1 cellular context compared by ENCODE assay signal in the genomic region with DNA sequence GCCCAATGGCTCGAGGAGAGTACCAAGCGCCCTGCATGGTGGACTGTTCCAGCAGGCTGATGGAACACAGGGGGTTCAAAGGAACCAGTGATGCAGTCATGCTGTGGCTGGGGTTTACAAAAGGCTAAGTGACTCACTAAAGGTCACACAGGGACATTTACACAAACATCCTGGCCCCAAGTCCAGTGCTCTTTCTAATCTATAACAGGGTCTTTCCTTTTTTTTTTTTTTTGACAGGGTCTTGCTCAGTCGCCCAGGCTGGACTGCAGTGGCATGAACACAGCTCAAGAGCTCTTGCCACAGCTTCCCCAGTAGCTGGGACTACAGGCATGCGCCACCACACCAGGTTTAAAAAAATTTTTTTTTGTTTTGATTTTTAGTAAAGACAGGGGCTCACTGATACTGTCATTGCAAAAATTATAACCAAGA.
TF ChIP-seq lines count a peak whose summit lies in the region.

No MANE protein-coding gene starts in this region.

TF ChIP-seq in HepG2, 621 proteins besides CTCF, POLR2A, EP300 and RAD21 (continued from another document):
- 0 out of 2 replicates have a peak, but pooled peaks have one; percentile 52 for TF ChIP-seq ZNF564 (CRISPR knock-in tag; IDR thresholded peaks at IDR 0.05)
- TF ChIP-seq, protein P1, sequence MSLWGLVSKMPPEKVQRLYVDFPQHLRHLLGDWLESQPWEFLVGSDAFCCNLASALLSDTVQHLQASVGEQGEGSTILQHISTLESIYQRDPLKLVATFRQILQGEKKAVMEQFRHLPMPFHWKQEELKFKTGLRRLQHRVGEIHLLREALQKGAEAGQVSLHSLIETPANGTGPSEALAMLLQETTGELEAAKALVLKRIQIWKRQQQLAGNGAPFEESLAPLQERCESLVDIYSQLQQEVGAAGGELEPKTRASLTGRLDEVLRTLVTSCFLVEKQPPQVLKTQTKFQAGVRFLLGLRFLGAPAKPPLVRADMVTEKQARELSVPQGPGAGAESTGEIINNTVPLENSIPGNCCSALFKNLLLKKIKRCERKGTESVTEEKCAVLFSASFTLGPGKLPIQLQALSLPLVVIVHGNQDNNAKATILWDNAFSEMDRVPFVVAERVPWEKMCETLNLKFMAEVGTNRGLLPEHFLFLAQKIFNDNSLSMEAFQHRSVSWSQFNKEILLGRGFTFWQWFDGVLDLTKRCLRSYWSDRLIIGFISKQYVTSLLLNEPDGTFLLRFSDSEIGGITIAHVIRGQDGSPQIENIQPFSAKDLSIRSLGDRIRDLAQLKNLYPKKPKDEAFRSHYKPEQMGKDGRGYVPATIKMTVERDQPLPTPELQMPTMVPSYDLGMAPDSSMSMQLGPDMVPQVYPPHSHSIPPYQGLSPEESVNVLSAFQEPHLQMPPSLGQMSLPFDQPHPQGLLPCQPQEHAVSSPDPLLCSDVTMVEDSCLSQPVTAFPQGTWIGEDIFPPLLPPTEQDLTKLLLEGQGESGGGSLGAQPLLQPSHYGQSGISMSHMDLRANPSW (CRISPR knock-in tag; IDR thresholded peaks at IDR 0.05; ENCODE audit: borderline replicate concordance) = no peak
- peak; percentile 66 for TF ChIP-seq TBX2 (CRISPR knock-in tag; IDR thresholded peaks at IDR 0.05; ENCODE audit: borderline replicate concordance)
- TF ChIP-seq ZFP62 (CRISPR knock-in tag; IDR thresholded peaks at IDR 0.05) = no peak
- TF ChIP-seq, protein P2, sequence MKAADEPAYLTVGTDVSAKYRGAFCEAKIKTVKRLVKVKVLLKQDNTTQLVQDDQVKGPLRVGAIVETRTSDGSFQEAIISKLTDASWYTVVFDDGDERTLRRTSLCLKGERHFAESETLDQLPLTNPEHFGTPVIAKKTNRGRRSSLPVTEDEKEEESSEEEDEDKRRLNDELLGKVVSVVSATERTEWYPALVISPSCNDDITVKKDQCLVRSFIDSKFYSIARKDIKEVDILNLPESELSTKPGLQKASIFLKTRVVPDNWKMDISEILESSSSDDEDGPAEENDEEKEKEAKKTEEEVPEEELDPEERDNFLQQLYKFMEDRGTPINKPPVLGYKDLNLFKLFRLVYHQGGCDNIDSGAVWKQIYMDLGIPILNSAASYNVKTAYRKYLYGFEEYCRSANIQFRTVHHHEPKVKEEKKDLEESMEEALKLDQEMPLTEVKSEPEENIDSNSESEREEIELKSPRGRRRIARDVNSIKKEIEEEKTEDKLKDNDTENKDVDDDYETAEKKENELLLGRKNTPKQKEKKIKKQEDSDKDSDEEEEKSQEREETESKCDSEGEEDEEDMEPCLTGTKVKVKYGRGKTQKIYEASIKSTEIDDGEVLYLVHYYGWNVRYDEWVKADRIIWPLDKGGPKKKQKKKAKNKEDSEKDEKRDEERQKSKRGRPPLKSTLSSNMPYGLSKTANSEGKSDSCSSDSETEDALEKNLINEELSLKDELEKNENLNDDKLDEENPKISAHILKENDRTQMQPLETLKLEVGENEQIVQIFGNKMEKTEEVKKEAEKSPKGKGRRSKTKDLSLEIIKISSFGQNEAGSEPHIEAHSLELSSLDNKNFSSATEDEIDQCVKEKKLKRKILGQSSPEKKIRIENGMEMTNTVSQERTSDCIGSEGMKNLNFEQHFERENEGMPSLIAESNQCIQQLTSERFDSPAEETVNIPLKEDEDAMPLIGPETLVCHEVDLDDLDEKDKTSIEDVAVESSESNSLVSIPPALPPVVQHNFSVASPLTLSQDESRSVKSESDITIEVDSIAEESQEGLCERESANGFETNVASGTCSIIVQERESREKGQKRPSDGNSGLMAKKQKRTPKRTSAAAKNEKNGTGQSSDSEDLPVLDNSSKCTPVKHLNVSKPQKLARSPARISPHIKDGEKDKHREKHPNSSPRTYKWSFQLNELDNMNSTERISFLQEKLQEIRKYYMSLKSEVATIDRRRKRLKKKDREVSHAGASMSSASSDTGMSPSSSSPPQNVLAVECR (CRISPR knock-in tag; IDR thresholded peaks at IDR 0.05; ENCODE audit: borderline replicate concordance) = peak; percentile 39; the same call in 1 of the 2 replicates
- peak; percentile 87 for TF ChIP-seq JUN (CRISPR knock-in tag; IDR thresholded peaks at IDR 0.05)
- peak; percentile 48; the same call in 1 of the 2 replicates for TF ChIP-seq ZNF7 (CRISPR knock-in tag; IDR thresholded peaks at IDR 0.05)
- TF ChIP-seq, protein P3, sequence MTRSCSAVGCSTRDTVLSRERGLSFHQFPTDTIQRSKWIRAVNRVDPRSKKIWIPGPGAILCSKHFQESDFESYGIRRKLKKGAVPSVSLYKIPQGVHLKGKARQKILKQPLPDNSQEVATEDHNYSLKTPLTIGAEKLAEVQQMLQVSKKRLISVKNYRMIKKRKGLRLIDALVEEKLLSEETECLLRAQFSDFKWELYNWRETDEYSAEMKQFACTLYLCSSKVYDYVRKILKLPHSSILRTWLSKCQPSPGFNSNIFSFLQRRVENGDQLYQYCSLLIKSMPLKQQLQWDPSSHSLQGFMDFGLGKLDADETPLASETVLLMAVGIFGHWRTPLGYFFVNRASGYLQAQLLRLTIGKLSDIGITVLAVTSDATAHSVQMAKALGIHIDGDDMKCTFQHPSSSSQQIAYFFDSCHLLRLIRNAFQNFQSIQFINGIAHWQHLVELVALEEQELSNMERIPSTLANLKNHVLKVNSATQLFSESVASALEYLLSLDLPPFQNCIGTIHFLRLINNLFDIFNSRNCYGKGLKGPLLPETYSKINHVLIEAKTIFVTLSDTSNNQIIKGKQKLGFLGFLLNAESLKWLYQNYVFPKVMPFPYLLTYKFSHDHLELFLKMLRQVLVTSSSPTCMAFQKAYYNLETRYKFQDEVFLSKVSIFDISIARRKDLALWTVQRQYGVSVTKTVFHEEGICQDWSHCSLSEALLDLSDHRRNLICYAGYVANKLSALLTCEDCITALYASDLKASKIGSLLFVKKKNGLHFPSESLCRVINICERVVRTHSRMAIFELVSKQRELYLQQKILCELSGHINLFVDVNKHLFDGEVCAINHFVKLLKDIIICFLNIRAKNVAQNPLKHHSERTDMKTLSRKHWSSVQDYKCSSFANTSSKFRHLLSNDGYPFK (CRISPR knock-in tag; IDR thresholded peaks at IDR 0.05; ENCODE audit: borderline replicate concordance) = peak; percentile 18; the same call in 1 of the 2 replicates
- TF ChIP-seq SAFB2 (CRISPR knock-in tag; IDR thresholded peaks at IDR 0.05; ENCODE audit: borderline replicate concordance, low read depth) = no peak
- TF ChIP-seq NRL (CRISPR knock-in tag; IDR thresholded peaks at IDR 0.05; ENCODE audit: borderline replicate concordance) = no peak
- TF ChIP-seq RCOR2 (CRISPR knock-in tag; IDR thresholded peaks at IDR 0.05) = peak; percentile 83
- no peak for TF ChIP-seq NFYB (CRISPR knock-in tag; IDR thresholded peaks at IDR 0.05)
- TF ChIP-seq MIER2 (CRISPR knock-in tag; IDR thresholded peaks at IDR 0.05) = no peak
- TF ChIP-seq, protein P4, sequence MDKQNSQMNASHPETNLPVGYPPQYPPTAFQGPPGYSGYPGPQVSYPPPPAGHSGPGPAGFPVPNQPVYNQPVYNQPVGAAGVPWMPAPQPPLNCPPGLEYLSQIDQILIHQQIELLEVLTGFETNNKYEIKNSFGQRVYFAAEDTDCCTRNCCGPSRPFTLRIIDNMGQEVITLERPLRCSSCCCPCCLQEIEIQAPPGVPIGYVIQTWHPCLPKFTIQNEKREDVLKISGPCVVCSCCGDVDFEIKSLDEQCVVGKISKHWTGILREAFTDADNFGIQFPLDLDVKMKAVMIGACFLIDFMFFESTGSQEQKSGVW (CRISPR knock-in tag; IDR thresholded peaks at IDR 0.05; ENCODE audit: borderline replicate concordance) = no peak
- TF ChIP-seq MIXL1 (CRISPR knock-in tag; IDR thresholded peaks at IDR 0.05) = 0 out of 2 replicates have a peak, but pooled peaks have one; percentile 41
- no peak for TF ChIP-seq EHMT2 (IDR thresholded peaks at IDR 0.05; ENCODE audit: borderline replicate concordance, low read depth, low read length)
- TF ChIP-seq, protein P5, sequence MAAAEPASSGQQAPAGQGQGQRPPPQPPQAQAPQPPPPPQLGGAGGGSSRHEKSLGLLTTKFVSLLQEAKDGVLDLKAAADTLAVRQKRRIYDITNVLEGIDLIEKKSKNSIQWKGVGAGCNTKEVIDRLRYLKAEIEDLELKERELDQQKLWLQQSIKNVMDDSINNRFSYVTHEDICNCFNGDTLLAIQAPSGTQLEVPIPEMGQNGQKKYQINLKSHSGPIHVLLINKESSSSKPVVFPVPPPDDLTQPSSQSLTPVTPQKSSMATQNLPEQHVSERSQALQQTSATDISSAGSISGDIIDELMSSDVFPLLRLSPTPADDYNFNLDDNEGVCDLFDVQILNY (CRISPR knock-in tag; conservative IDR thresholded peaks at IDR 0.05) = no peak
- peak; percentile 83; the same call in 1 of the 2 replicates for TF ChIP-seq ZSCAN29 (CRISPR knock-in tag; conservative IDR thresholded peaks at IDR 0.05)
- no peak for TF ChIP-seq KLF15 (CRISPR knock-in tag; IDR thresholded peaks at IDR 0.05; ENCODE audit: borderline replicate concordance)
- no peak for TF ChIP-seq ZNF160 (CRISPR knock-in tag; IDR thresholded peaks at IDR 0.05)
- no peak for TF ChIP-seq SMAD3 (CRISPR knock-in tag; IDR thresholded peaks at IDR 0.05)
- TF ChIP-seq KLF13 (CRISPR knock-in tag; IDR thresholded peaks at IDR 0.05) = no peak
- TF ChIP-seq, protein P6, sequence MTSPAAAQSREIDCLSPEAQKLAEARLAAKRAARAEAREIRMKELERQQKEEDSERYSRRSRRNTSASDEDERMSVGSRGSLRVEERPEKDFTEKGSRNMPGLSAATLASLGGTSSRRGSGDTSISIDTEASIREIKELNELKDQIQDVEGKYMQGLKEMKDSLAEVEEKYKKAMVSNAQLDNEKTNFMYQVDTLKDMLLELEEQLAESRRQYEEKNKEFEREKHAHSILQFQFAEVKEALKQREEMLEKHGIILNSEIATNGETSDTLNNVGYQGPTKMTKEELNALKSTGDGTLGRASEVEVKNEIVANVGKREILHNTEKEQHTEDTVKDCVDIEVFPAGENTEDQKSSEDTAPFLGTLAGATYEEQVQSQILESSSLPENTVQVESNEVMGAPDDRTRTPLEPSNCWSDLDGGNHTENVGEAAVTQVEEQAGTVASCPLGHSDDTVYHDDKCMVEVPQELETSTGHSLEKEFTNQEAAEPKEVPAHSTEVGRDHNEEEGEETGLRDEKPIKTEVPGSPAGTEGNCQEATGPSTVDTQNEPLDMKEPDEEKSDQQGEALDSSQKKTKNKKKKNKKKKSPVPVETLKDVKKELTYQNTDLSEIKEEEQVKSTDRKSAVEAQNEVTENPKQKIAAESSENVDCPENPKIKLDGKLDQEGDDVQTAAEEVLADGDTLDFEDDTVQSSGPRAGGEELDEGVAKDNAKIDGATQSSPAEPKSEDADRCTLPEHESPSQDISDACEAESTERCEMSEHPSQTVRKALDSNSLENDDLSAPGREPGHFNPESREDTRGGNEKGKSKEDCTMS (CRISPR knock-in tag; conservative IDR thresholded peaks at IDR 0.05) = no peak
- TF ChIP-seq ERF (CRISPR knock-in tag; IDR thresholded peaks at IDR 0.05) = peak; percentile 88; the same call in 1 of the 2 replicates
- peak; percentile 58; the same call in 1 of the 2 replicates for TF ChIP-seq IRF2 (CRISPR knock-in tag; IDR thresholded peaks at IDR 0.05)
- no peak for TF ChIP-seq SCMH1 (CRISPR knock-in tag; IDR thresholded peaks at IDR 0.05; ENCODE audit: borderline replicate concordance)
- TF ChIP-seq TBP (CRISPR knock-in tag; IDR thresholded peaks at IDR 0.05) = no peak
- peak; percentile 83 for TF ChIP-seq ZNF24 (IDR thresholded peaks at IDR 0.05)
- no peak for TF ChIP-seq THYN1 (CRISPR knock-in tag; IDR thresholded peaks at IDR 0.05; ENCODE audit: borderline replicate concordance, low read depth)
- TF ChIP-seq ZNF567 (CRISPR knock-in tag; IDR thresholded peaks at IDR 0.05; ENCODE audit: borderline replicate concordance) = no peak
- no peak for TF ChIP-seq KDM5B (CRISPR knock-in tag; IDR thresholded peaks at IDR 0.05; ENCODE audit: borderline replicate concordance)
- no peak for TF ChIP-seq DNMT3B (CRISPR knock-in tag; conservative IDR thresholded peaks at IDR 0.05)
- TF ChIP-seq FOSL2 (CRISPR knock-in tag; IDR thresholded peaks at IDR 0.05) = peak; percentile 99
